8 cellular contexts compared by ENCODE assay signal in genomic region chr1:6440198-6441126, GRCh38. TPM values are rescaled to one million over a fixed set of nuclear protein-coding genes. Genes with fewer than 3 reads are reported as not detected.
DNase-seq lines count a peak whose midpoint lies in the region; ATAC-seq and TF ChIP-seq lines count a peak whose summit lies in the region.

No MANE protein-coding gene starts in this region.

- intact Hi-C loops in activated CD4-positive, alpha-beta T cell treated with anti-CD3 and anti-CD28 coated beads, Interleukin-2, amount 10 ng/mL, durations not matched to agents 24 days and 14 days (cut with micrococcal nuclease) = no loop called here

- H3K4me3 ChIP-seq in MG63 (no peak overlapping the region), ectodermal cell (ENCODE audit: insufficient read depth, low read depth, low read length) (peak overlapping the region; percentile 19)

- no peaks in the 10 kb centered on the region for H3K4me1 ChIP-seq in ectodermal cell (ENCODE audit: control insufficient read depth, insufficient read depth, low read length)

- ATAC-seq in HG03432 (IDR thresholded peaks at IDR 0.05; ENCODE audit: unreplicated experiment) (no peak), HG02973 (IDR thresholded peaks at IDR 0.05; ENCODE audit: unreplicated experiment) (no peak), GM18907 (IDR thresholded peaks at IDR 0.05; ENCODE audit: unreplicated experiment) (no peak)

- no peaks in the 10 kb centered on the region for H3K9me3 Mint-ChIP-seq in activated CD4-positive, alpha-beta T cell treated with anti-CD3 and anti-CD28 coated beads, Interleukin-2, amount 10 ng/mL, durations not matched to agents 24 days and 14 days
- H3K9me3 Mint-ChIP-seq in neural crest cell = no peaks in the 10 kb centered on the region

- TF ChIP-seq CTCF in neural crest cell (conservative IDR thresholded peaks at IDR 0.05) = peak; percentile 60

- DNase-seq in ELF-1 (ENCODE audit: low read depth, low spot score) = peak; percentile 72
- DNase-seq in MG63 = peak; percentile 67
- DNase-seq in activated CD4-positive, alpha-beta T cell treated with anti-CD3 and anti-CD28 coated beads, Interleukin-2, amount 10 ng/mL, durations not matched to agents 24 days and 14 days = peak; percentile 92
- DNase-seq in neural crest cell (ENCODE audit: low read depth, low spot score) = no peak

- H3K27ac ChIP-seq in ectodermal cell (ENCODE audit: insufficient read depth, low read depth, low read length, poor library complexity, severe bottlenecking) = no peak overlapping the region

- H3K27ac Mint-ChIP-seq in activated CD4-positive, alpha-beta T cell treated with anti-CD3 and anti-CD28 coated beads, Interleukin-2, amount 10 ng/mL, durations not matched to agents 24 days and 14 days = no peak overlapping the region
- H3K27ac Mint-ChIP-seq in neural crest cell (ENCODE audit: unreplicated experiment) = no peak overlapping the region

- 10 to 11% methylated on average over 89 to 101 of the region's 101 CpGs for WGBS in ectodermal cell, 2 experiments

- H3K9me3 ChIP-seq in MG63 (no peaks in the 10 kb centered on the region), ectodermal cell (ENCODE audit: control insufficient read depth, low read length) (no peaks in the 10 kb centered on the region)

- no peaks in the 10 kb centered on the region for H3K36me3 Mint-ChIP-seq in activated CD4-positive, alpha-beta T cell treated with anti-CD3 and anti-CD28 coated beads, Interleukin-2, amount 10 ng/mL, durations not matched to agents 24 days and 14 days (ENCODE audit: low read depth)
- no peaks in the 10 kb centered on the region for H3K36me3 Mint-ChIP-seq in neural crest cell (ENCODE audit: low read depth)

- peaks cover 28% of the 10 kb centered on the region for H3K27me3 Mint-ChIP-seq in activated CD4-positive, alpha-beta T cell treated with anti-CD3 and anti-CD28 coated beads, Interleukin-2, amount 10 ng/mL, durations not matched to agents 24 days and 14 days
- H3K27me3 Mint-ChIP-seq in neural crest cell (ENCODE audit: low read depth) = peaks cover 41% of the 10 kb centered on the region

- H3K4me1 Mint-ChIP-seq in activated CD4-positive, alpha-beta T cell treated with anti-CD3 and anti-CD28 coated beads, Interleukin-2, amount 10 ng/mL, durations not matched to agents 24 days and 14 days = peaks cover 10% of the 10 kb centered on the region
- peaks cover 18% of the 10 kb centered on the region for H3K4me1 Mint-ChIP-seq in neural crest cell

- H3K27me3 ChIP-seq in MG63 = no peaks in the 10 kb centered on the region
- H3K27me3 ChIP-seq in ectodermal cell (ENCODE audit: control insufficient read depth, insufficient read depth, low read length, poor library complexity, severe bottlenecking) = peaks cover 26% of the 10 kb centered on the region

- H3K36me3 ChIP-seq in MG63 (no peaks in the 10 kb centered on the region), ectodermal cell (ENCODE audit: control insufficient read depth, insufficient read depth, low read length) (no peaks in the 10 kb centered on the region)

- H3K4me3 Mint-ChIP-seq in activated CD4-positive, alpha-beta T cell treated with anti-CD3 and anti-CD28 coated beads, Interleukin-2, amount 10 ng/mL, durations not matched to agents 24 days and 14 days = peak overlapping the region; percentile 37
- no peak overlapping the region for H3K4me3 Mint-ChIP-seq in neural crest cell

RNA-seq across cellular contexts. Expression of gene ESPN, which starts 15.9 kb away (rescaled TPM):
- not detected in 2 replicates for total RNA-seq in MG63 (2014; rRNA removed; shearing (Covaris generic); ENCODE audit: low replicate concordance)
- 0.49 and 1.3 TPM in 2 replicates for total RNA-seq in activated CD4-positive, alpha-beta T cell treated with anti-CD3 and anti-CD28 coated beads, Interleukin-2, amount 10 ng/mL, durations not matched to agents 24 days and 14 days
- polyA plus RNA-seq in ectodermal cell (2013, experiment 1 of 4) = 2.0 TPM
- 3.9 TPM for polyA plus RNA-seq in ectodermal cell (2013, experiment 2 of 4)
- polyA plus RNA-seq in ectodermal cell (2013, experiment 3 of 4) = 3.5 TPM
- 3.2 TPM for polyA plus RNA-seq in ectodermal cell (2013, experiment 4 of 4)
- total RNA-seq in neural crest cell = 1.7 and 4.3 TPM in 2 replicates

RNA-seq across cellular contexts. Expression of gene HES2, which starts 20.7 kb away (rescaled TPM):
- 0.59 TPM in 1 of 2 replicates, not detected in the other for total RNA-seq in MG63 (2014; rRNA removed; shearing (Covaris generic); ENCODE audit: low replicate concordance)
- total RNA-seq in activated CD4-positive, alpha-beta T cell treated with anti-CD3 and anti-CD28 coated beads, Interleukin-2, amount 10 ng/mL, durations not matched to agents 24 days and 14 days = 0.19 and 0.26 TPM in 2 replicates
- 0.09 TPM for polyA plus RNA-seq in ectodermal cell (2013, experiment 1 of 4)
- 0.05 TPM for polyA plus RNA-seq in ectodermal cell (2013, experiment 2 of 4)
- polyA plus RNA-seq in ectodermal cell (2013, experiment 3 of 4) = 0.11 TPM
- polyA plus RNA-seq in ectodermal cell (2013, experiment 4 of 4) = 0.04 TPM
- 0.07 TPM in 1 of 2 replicates, not detected in the other for total RNA-seq in neural crest cell

RNA-seq across cellular contexts. Expression of gene TNFRSF25, which starts 25.5 kb away (rescaled TPM):
- 0.63 TPM in 1 of 2 replicates, not detected in the other for total RNA-seq in MG63 (2014; rRNA removed; shearing (Covaris generic); ENCODE audit: low replicate concordance)
- total RNA-seq in activated CD4-positive, alpha-beta T cell treated with anti-CD3 and anti-CD28 coated beads, Interleukin-2, amount 10 ng/mL, durations not matched to agents 24 days and 14 days = 139 and 146 TPM in 2 replicates
- polyA plus RNA-seq in ectodermal cell (2013, experiment 1 of 4) = 19.9 TPM
- 18.6 TPM for polyA plus RNA-seq in ectodermal cell (2013, experiment 2 of 4)
- polyA plus RNA-seq in ectodermal cell (2013, experiment 3 of 4) = 21.4 TPM
- 28.5 TPM for polyA plus RNA-seq in ectodermal cell (2013, experiment 4 of 4)
- total RNA-seq in neural crest cell = 23.4 and 26.1 TPM in 2 replicates

RNA-seq across cellular contexts. Expression of gene ACOT7, which starts 46.9 kb away (rescaled TPM):
- total RNA-seq in MG63 (2014; rRNA removed; shearing (Covaris generic); ENCODE audit: low replicate concordance) = 80.9 and 91.4 TPM in 2 replicates
- 133 and 136 TPM in 2 replicates for total RNA-seq in activated CD4-positive, alpha-beta T cell treated with anti-CD3 and anti-CD28 coated beads, Interleukin-2, amount 10 ng/mL, durations not matched to agents 24 days and 14 days
- 89.8 TPM for polyA plus RNA-seq in ectodermal cell (2013, experiment 1 of 4)
- polyA plus RNA-seq in ectodermal cell (2013, experiment 2 of 4) = 80.0 TPM
- polyA plus RNA-seq in ectodermal cell (2013, experiment 3 of 4) = 73.0 TPM
- polyA plus RNA-seq in ectodermal cell (2013, experiment 4 of 4) = 70.4 TPM
- total RNA-seq in neural crest cell = 107 and 110 TPM in 2 replicates

RNA-seq across cellular contexts. Expression of gene PLEKHG5, which starts 51.0 kb away (rescaled TPM):
- total RNA-seq in MG63 (2014; rRNA removed; shearing (Covaris generic); ENCODE audit: low replicate concordance) = 0.02 and 1.2 TPM in 2 replicates
- 1.3 and 1.9 TPM in 2 replicates for total RNA-seq in activated CD4-positive, alpha-beta T cell treated with anti-CD3 and anti-CD28 coated beads, Interleukin-2, amount 10 ng/mL, durations not matched to agents 24 days and 14 days
- polyA plus RNA-seq in ectodermal cell (2013, experiment 1 of 4) = 20.6 TPM
- polyA plus RNA-seq in ectodermal cell (2013, experiment 2 of 4) = 23.6 TPM
- 19.4 TPM for polyA plus RNA-seq in ectodermal cell (2013, experiment 3 of 4)
- 23.1 TPM for polyA plus RNA-seq in ectodermal cell (2013, experiment 4 of 4)
- 28.9 and 31.7 TPM in 2 replicates for total RNA-seq in neural crest cell

Comparison
In these comparisons a context has a peak if more than half of its experiments do, and no peak if none do; other contexts are left out.
1. RNA of gene TNFRSF25, which starts 25.5 kb away (total RNA-seq): 139 to 146 TPM in activated CD4-positive, alpha-beta T cell treated with anti-CD3 and anti-CD28 coated beads, Interleukin-2, amount 10 ng/mL, durations not matched to agents 24 days and 14 days and 23.4 to 26.1 TPM in neural crest cell; 0.63 TPM in MG63; every median in the first group is over 10 times any median in the second.